Comparison of ENCODE assay signal across 1 cellular context in the genomic region with DNA sequence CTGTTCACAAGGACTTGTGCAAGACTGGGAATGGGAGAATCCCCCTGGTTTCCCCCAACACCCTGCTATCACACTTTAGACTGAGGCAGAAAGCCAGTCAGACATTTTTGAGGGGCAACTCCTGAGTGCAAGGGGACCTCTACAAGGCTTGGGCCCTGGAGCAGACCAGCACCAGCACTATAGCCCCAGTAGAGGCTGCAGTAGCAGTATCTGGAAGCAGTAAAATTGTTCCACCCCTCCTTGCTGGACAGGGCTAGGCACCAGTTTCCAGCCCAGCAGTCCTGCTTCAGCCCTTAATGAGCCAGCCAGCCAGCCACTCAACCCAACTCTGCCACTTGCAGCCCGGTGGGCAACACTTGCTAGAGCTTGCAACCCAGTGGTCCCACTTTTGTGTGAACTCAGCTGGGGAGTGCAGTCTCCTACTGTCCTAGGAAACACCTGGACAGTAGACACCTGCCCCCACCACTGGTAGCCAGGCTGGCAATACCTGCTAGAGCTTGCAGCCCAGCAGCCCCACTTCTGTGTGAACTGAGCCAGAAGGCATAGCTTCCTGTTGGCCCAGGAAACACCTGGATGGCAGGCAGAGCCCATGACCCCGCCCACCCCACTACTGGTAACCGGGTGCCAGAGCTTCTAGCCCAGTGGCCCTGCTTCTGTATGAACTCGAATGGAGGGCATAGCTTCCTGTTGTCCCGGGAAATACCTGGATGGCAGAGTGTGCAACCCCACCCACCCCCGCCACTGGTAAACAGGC.
TF ChIP-seq lines count a peak whose summit lies in the region.

No MANE protein-coding gene starts in this region.

TF ChIP-seq in endothelial cell of umbilical vein, 7 proteins besides CTCF, POLR2A, EP300 and RAD21 (continued from another document):
- TF ChIP-seq, protein P1, sequence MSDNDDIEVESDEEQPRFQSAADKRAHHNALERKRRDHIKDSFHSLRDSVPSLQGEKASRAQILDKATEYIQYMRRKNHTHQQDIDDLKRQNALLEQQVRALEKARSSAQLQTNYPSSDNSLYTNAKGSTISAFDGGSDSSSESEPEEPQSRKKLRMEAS (IDR thresholded peaks at IDR 0.05; ENCODE audit: insufficient read depth, insufficient read length) = no peak
- TF ChIP-seq GATA2 (IDR thresholded peaks at IDR 0.05; ENCODE audit: insufficient read depth, insufficient read length, low read depth, low read length) (no peak), JUN (IDR thresholded peaks at IDR 0.05; ENCODE audit: borderline replicate concordance, insufficient read depth, insufficient read length, low read depth) (no peak), POLR2AphosphoS5 (IDR thresholded peaks at IDR 0.05; ENCODE audit: insufficient read depth, low read depth, low read length) (no peak), EZH2 (IDR thresholded peaks at IDR 0.05; ENCODE audit: borderline replicate concordance, low read depth, low read length, severe bottlenecking) (no peak)
